In genomic region chr16:86030116-86030515, GRCh38 we compare ENCODE assay signal across 14 cellular contexts.
DNase-seq lines count a peak whose midpoint lies in the region; ATAC-seq and TF ChIP-seq lines count a peak whose summit lies in the region.
"Had no signal": no experiment of that assay in that cellular context is flagged by ENCODE, and none has a peak within 500 bp of the region (broad histone marks: within the 10 kb centered on the region; RNA-seq: fewer than 3 reads in every experiment).

No MANE protein-coding gene starts in this region.

- intact Hi-C loops in posterior vena cava (cut with DNase I) (no loop called here), transverse colon (cut with DNase I; ENCODE audit: low total_unique reads) (no loop called here)

- no peak for TF ChIP-seq CTCF in transverse colon (IDR thresholded peaks at IDR 0.05)

- no peaks in the 10 kb centered on the region for H3K9me3 ChIP-seq in transverse colon
- H3K9me3 ChIP-seq: HAP-1 had no signal

- TF ChIP-seq POLR2A in transverse colon (IDR thresholded peaks at IDR 0.05): no peak

- peak; percentile 16 for DNase-seq in activated effector memory CD4-positive, alpha-beta T cell treated with anti-CD3 and anti-CD28 coated beads, Interleukin-2, amount 50 U/mL, for 16 hours
- no peak for DNase-seq in activated effector memory CD4-positive, alpha-beta T cell treated with Interleukin-2 at 50 U/mL for 16 hours
- DNase-seq in ecto neural progenitor cell (ENCODE audit: low spot score) (peak; percentile 26), posterior vena cava (ENCODE audit: low spot score) (peak; percentile 22), transverse colon (peak; percentile 3), NCI-H146 treated with DMSO at 0.1 percent for 48 hours (lab: John Stamatoyannopoulos, UW; ENCODE audit: unreplicated experiment) (no peak), SKM-1 treated with dmso at 0.1 percent for 144 hours (lab: John Stamatoyannopoulos, UW; ENCODE audit: unreplicated experiment) (no peak)
- DNase-seq: Calu3; CD4-positive, CD25-positive, alpha-beta regulatory T cell; DMS 273 treated with DMSO at 0.1 percent for 48 hours; HFFc6 had no signal

- TF ChIP-seq EP300 in transverse colon (IDR thresholded peaks at IDR 0.05; ENCODE audit: low read depth): no peak

- H3K27me3 ChIP-seq in transverse colon: no peaks in the 10 kb centered on the region

- peaks cover 8 to 28% (median 19%) of the 10 kb centered on the region in 4 donors for H3K4me1 ChIP-seq in transverse colon
- H3K4me1 ChIP-seq: HAP-1 had no signal

- in situ Hi-C loops in transverse colon (cut with MboI; ENCODE audit: low pct_ligation_motif_present in 1 of 4, low pct_unique_long_range_greater_than_20kb in 1 of 4, low sequenced_read_pairs in 3 of 4): no loop called here

- H3K4me3 ChIP-seq in transverse colon: no peak overlapping the region
- H3K4me3 ChIP-seq: HAP-1 had no signal

- no peak for ATAC-seq in SK-N-SH treated with all-trans-retinoic acid at 6 μM for 48 hours

- H3K27ac ChIP-seq in transverse colon: no peak overlapping the region
- H3K27ac ChIP-seq: 22Rv1 had no signal

- 76 to 92% methylated on average over 10 of the region's 10 CpGs for WGBS in transverse colon (ENCODE audit: low coverage in 1 of 2), 2 donors

- no peaks in the 10 kb centered on the region for H3K36me3 ChIP-seq in transverse colon
- H3K36me3 ChIP-seq: HAP-1 had no signal

TF ChIP-seq in SK-N-SH treated with all-trans-retinoic acid at 6 μM for 48 hours, 23 proteins besides CTCF, POLR2A, EP300 and RAD21:
- TF ChIP-seq, protein P1, sequence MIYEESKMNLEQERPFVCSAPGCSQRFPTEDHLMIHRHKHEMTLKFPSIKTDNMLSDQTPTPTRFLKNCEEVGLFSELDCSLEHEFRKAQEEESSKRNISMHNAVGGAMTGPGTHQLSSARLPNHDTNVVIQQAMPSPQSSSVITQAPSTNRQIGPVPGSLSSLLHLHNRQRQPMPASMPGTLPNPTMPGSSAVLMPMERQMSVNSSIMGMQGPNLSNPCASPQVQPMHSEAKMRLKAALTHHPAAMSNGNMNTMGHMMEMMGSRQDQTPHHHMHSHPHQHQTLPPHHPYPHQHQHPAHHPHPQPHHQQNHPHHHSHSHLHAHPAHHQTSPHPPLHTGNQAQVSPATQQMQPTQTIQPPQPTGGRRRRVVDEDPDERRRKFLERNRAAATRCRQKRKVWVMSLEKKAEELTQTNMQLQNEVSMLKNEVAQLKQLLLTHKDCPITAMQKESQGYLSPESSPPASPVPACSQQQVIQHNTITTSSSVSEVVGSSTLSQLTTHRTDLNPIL (CRISPR knock-in tag; IDR thresholded peaks at IDR 0.05; ENCODE audit: low read depth): no peak

Comparison
In these comparisons a context has a peak if more than half of its experiments do, and no peak if none do; other contexts are left out.
1. DNase-seq: peak in activated effector memory CD4-positive, alpha-beta T cell treated with anti-CD3 and anti-CD28 coated beads, Interleukin-2, amount 50 U/mL, for 16 hours (single experiment), ecto neural progenitor cell (single experiment), posterior vena cava (single experiment) and transverse colon (single experiment); none in activated effector memory CD4-positive, alpha-beta T cell treated with Interleukin-2 at 50 U/mL for 16 hours (single experiment), NCI-H146 treated with DMSO at 0.1 percent for 48 hours (single experiment) and SKM-1 treated with dmso at 0.1 percent for 144 hours (single experiment).